In genomic region chr6:135014353-135014832, GRCh38 we compare ENCODE assay signal across 8 cellular contexts. TPM values are rescaled to one million over a fixed set of nuclear protein-coding genes. Genes with fewer than 3 reads are reported as not detected.
A peak's percentile ranks its signal among the peaks of the same experiment; 100 is the strongest.
DNase-seq lines count a peak whose midpoint lies in the region; ATAC-seq and TF ChIP-seq lines count a peak whose summit lies in the region.

No MANE protein-coding gene starts in this region.

- H3K27ac Mint-ChIP-seq in activated naive CD8-positive, alpha-beta T cell, result peak overlapping the region; percentile 84

- peak overlapping the region; percentile 70 for H3K4me3 Mint-ChIP-seq in activated naive CD8-positive, alpha-beta T cell

- peaks cover 22% of the 10 kb centered on the region for H3K36me3 Mint-ChIP-seq in activated naive CD8-positive, alpha-beta T cell

- intact Hi-C loops in sciatic nerve (cut with DNase I), result no loop called here

- DNase-seq in GM13976 (ENCODE audit: low spot score) (peak; percentile 49), GM20000 (ENCODE audit: low spot score) (peak; percentile 41), SHP77 treated with DMSO at 0.1 percent for 48 hours (lab: John Stamatoyannopoulos, UW) (no peak), NCI-H345 (lab: John Stamatoyannopoulos, UW) (no peak), NCI-H1436 (lab: John Stamatoyannopoulos, UW) (no peak), sciatic nerve (ENCODE audit: low spot score) (no peak)

- ATAC-seq in HG03196 (IDR thresholded peaks at IDR 0.05; ENCODE audit: unreplicated experiment), result peak; percentile 81
- ATAC-seq in sciatic nerve, result no peak

- TF ChIP-seq CTCF in GM13976 (IDR thresholded peaks at IDR 0.05; ENCODE audit: borderline replicate concordance, control extremely low read depth, extremely low read depth, insufficient read depth, missing control alignments) (no peak), GM20000 (IDR thresholded peaks at IDR 0.05; ENCODE audit: extremely low read depth, missing control alignments) (no peak)

- H3K27me3 Mint-ChIP-seq in activated naive CD8-positive, alpha-beta T cell, result no peaks in the 10 kb centered on the region

- H3K4me1 Mint-ChIP-seq in activated naive CD8-positive, alpha-beta T cell (ENCODE audit: low read depth), result peaks cover 78% of the 10 kb centered on the region

- in situ Hi-C loops in GM13976 (cut with MboI; ENCODE audit: low sequenced_read_pairs, unreplicated experiment), result loop anchor here (25.0 kb wide), 1 partner anchor 423 kb away; no protein-coding TSS in a partner anchor

- H3K9me3 Mint-ChIP-seq in activated naive CD8-positive, alpha-beta T cell (ENCODE audit: low read depth), result no peaks in the 10 kb centered on the region

RNA-seq across cellular contexts. Expression of gene HBS1L, which starts 40.2 kb away (rescaled TPM):
- total RNA-seq in sciatic nerve, result 83.0 TPM

Comparison
In these comparisons a context has a peak if more than half of its experiments do, and no peak if none do; other contexts are left out.
1. DNase-seq: peak in GM13976 (single experiment) and GM20000 (single experiment); none in SHP77 treated with DMSO at 0.1 percent for 48 hours (single experiment), NCI-H345 (single experiment), NCI-H1436 (single experiment) and sciatic nerve (single experiment).